Comparison of ENCODE assay signal across 23 cellular contexts in genomic region chr18:76397631-76398030, GRCh38.
"Had no signal": no experiment of that assay in that cellular context is flagged by ENCODE, and none has a peak within 500 bp of the region (broad histone marks: within the 10 kb centered on the region; RNA-seq: fewer than 3 reads in every experiment).

No MANE protein-coding gene starts in this region.

- H3K4me2 ChIP-seq: PC-9 had no signal

- H3K4me3 ChIP-seq: PC-9 had no signal

- H3K27ac ChIP-seq: PC-9 had no signal

- H3K27me3 Mint-ChIP-seq: activated naive CD8-positive, alpha-beta T cell treated with anti-CD3 and anti-CD28 coated beads for 36 hours; T-helper 17 cell had no signal

- ATAC-seq: activated CD8-positive, alpha-beta memory T cell treated with anti-CD3 and anti-CD28 coated beads, Interleukin-2, amount 10 ng/mL, durations not matched to agents 7 days and 5 days; activated CD8-positive, alpha-beta T cell treated with anti-CD3 and anti-CD28 coated beads, Interleukin-2, amount 10 ng/mL, durations not matched to agents 7 days and 5 days; activated T-cell treated with anti-CD3 and anti-CD28 coated beads, Interleukin-2, amount 50 U/mL, for 4 hours; T-helper 17 cell; WTC11 had no signal

- H3K9me3 Mint-ChIP-seq: activated naive CD4-positive, alpha-beta T cell treated with anti-CD3 and anti-CD28 coated beads, Interleukin-2, amount 10 ng/mL, durations not matched to agents 7 days and 5 days; activated naive CD8-positive, alpha-beta T cell treated with anti-CD3 and anti-CD28 coated beads for 36 hours; activated T-cell treated with anti-CD3 and anti-CD28 coated beads, Interleukin-2, amount 50 U/mL, for 4 hours; WTC11 had no signal

- DNase-seq: activated CD4-positive, alpha-beta T cell treated with anti-CD3 and anti-CD28 coated beads for 48 hours; activated CD4-positive, alpha-beta T cell treated with anti-CD3 and anti-CD28 coated beads, Interleukin-2, amount 50 U/mL, for 4 hours; activated CD4-positive, CD25-positive, alpha-beta regulatory T cell treated with anti-CD3 and anti-CD28 coated beads, Interleukin-2, amount 50 U/mL, for 72 hours; activated CD8-positive, alpha-beta memory T cell treated with anti-CD3 and anti-CD28 coated beads, Interleukin-2, amount 10 ng/mL, durations not matched to agents 7 days and 5 days; activated CD8-positive, alpha-beta T cell treated with anti-CD3 and anti-CD28 coated beads, Interleukin-2, amount 10 ng/mL, durations not matched to agents 7 days and 5 days; activated gamma-delta T cell treated with Interleukin-2 at 50 U/mL for 16 hours; activated naive CD4-positive, alpha-beta T cell treated with anti-CD3 and anti-CD28 coated beads, Interleukin-2, amount 10 ng/mL, durations not matched to agents 7 days and 5 days; activated naive CD8-positive, alpha-beta T cell treated with anti-CD3 and anti-CD28 coated beads for 36 hours; activated T-cell treated with anti-CD3 and anti-CD28 coated beads, Interleukin-2, amount 50 U/mL, for 4 hours; caudate nucleus; Kasumi-1; KBM-7; NCI-H1105 treated with DMSO at 0.1 percent for 48 hours; NCI-H1436 treated with DMSO at 0.1 percent for 48 hours; NCI-H187; NCI-H2081 treated with DMSO at 0.1 percent for 48 hours; NCI-H446; NCI-H524; PC-9; SIG-M5; T-helper 17 cell; T-helper 9 cell had no signal

- H3K4me3 Mint-ChIP-seq: activated CD8-positive, alpha-beta memory T cell treated with anti-CD3 and anti-CD28 coated beads, Interleukin-2, amount 10 ng/mL, durations not matched to agents 7 days and 5 days; activated CD8-positive, alpha-beta T cell treated with anti-CD3 and anti-CD28 coated beads, Interleukin-2, amount 10 ng/mL, durations not matched to agents 7 days and 5 days; activated naive CD4-positive, alpha-beta T cell treated with anti-CD3 and anti-CD28 coated beads, Interleukin-2, amount 10 ng/mL, durations not matched to agents 7 days and 5 days; activated naive CD8-positive, alpha-beta T cell treated with anti-CD3 and anti-CD28 coated beads for 36 hours; activated T-cell treated with anti-CD3 and anti-CD28 coated beads, Interleukin-2, amount 50 U/mL, for 4 hours; WTC11 had no signal

- H3K27ac Mint-ChIP-seq: activated CD8-positive, alpha-beta memory T cell treated with anti-CD3 and anti-CD28 coated beads, Interleukin-2, amount 10 ng/mL, durations not matched to agents 7 days and 5 days; activated CD8-positive, alpha-beta T cell treated with anti-CD3 and anti-CD28 coated beads, Interleukin-2, amount 10 ng/mL, durations not matched to agents 7 days and 5 days; activated naive CD4-positive, alpha-beta T cell treated with anti-CD3 and anti-CD28 coated beads, Interleukin-2, amount 10 ng/mL, durations not matched to agents 7 days and 5 days; activated naive CD8-positive, alpha-beta T cell treated with anti-CD3 and anti-CD28 coated beads for 36 hours; T-helper 17 cell; WTC11 had no signal

- H2AFZ ChIP-seq: PC-9 had no signal

- H3K36me3 Mint-ChIP-seq: activated CD8-positive, alpha-beta memory T cell treated with anti-CD3 and anti-CD28 coated beads, Interleukin-2, amount 10 ng/mL, durations not matched to agents 7 days and 5 days; activated naive CD4-positive, alpha-beta T cell treated with anti-CD3 and anti-CD28 coated beads, Interleukin-2, amount 10 ng/mL, durations not matched to agents 7 days and 5 days had no signal
